In genomic region chr4:41990383-41991111, GRCh38 we compare ENCODE assay signal across 8 cellular contexts. TPM values are rescaled to one million over a fixed set of nuclear protein-coding genes. Genes with fewer than 3 reads are reported as not detected.
DNase-seq lines count a peak whose midpoint lies in the region; ATAC-seq, FAIRE-seq and TF ChIP-seq lines count a peak whose summit lies in the region.

SLC30A9 (plus strand) TSS chr4:41990530; CDS start chr4:41990652, 122 bp downstream.

- H3K27ac ChIP-seq in hepatocyte = peak within 1 kb of the TSS; percentile 95

- in situ Hi-C loops in astrocyte of the cerebellum (cut with HindIII; ENCODE audit: low sequenced_read_pairs) = no loop called here

- peak; percentile 99 for FAIRE-seq in GM18507 (lab: Jason Lieb, UNC)

- TF ChIP-seq CTCF in astrocyte of the cerebellum (IDR thresholded peaks at IDR 0.05; ENCODE audit: low read depth, low read length, missing control alignments) = peak; percentile 48
- TF ChIP-seq CTCF in hepatocyte (IDR thresholded peaks at IDR 0.05; ENCODE audit: poor library complexity) = no peak

- no peaks in the 10 kb centered on the region for H3K27me3 ChIP-seq in hepatocyte

- peaks cover 58% of the 10 kb centered on the region for H3K79me2 ChIP-seq in hepatocyte

- peak; percentile 96 for DNase-seq in GM18507 (ENCODE audit: extremely low spot score, insufficient read length, low read depth)
- peak; percentile 93 for DNase-seq in NCI-H2029 (lab: John Stamatoyannopoulos, UW)
- DNase-seq in T-helper 22 cell (ENCODE audit: low read depth) = peak; percentile 91
- peak; percentile 84 for DNase-seq in astrocyte of the cerebellum (ENCODE audit: low read depth)
- DNase-seq in hepatocyte (ENCODE audit: low spot score) = peak; percentile 97
- peak; percentile 91 for DNase-seq in renal cortical epithelial cell (ENCODE audit: low read depth)
- no peak for DNase-seq in cortex of kidney (lab: John Stamatoyannopoulos, UW)

- H4K20me1 ChIP-seq in hepatocyte (ENCODE audit: insufficient read depth, poor library complexity, severe bottlenecking) = peaks cover 11% of the 10 kb centered on the region

- peak within 1 kb of the TSS; percentile 88 for H3K4me3 ChIP-seq in astrocyte of the cerebellum (ENCODE audit: low read depth, low read length)
- peak within 1 kb of the TSS; percentile 84 for H3K4me3 ChIP-seq in hepatocyte

- WGBS in hepatocyte (ENCODE audit: low lambda C conversion rate, missing lambda C conversion rate) = 1% methylated on average over 58 of the region's 63 CpGs

- H3K9me2 ChIP-seq in hepatocyte (replicated peaks; ENCODE audit: insufficient read depth) = no peaks in the 10 kb centered on the region

- ATAC-seq in HG02981 (IDR thresholded peaks at IDR 0.05; ENCODE audit: unreplicated experiment) = peak; percentile 99

- no peaks in the 10 kb centered on the region for H3K9me3 ChIP-seq in hepatocyte (ENCODE audit: low read depth)

- peaks cover 14% of the 10 kb centered on the region for H3K4me1 ChIP-seq in hepatocyte (ENCODE audit: insufficient read depth)

- peak within 1 kb of the TSS; percentile 88 for H3K4me2 ChIP-seq in hepatocyte

- no peaks in the 10 kb centered on the region for H3K36me3 ChIP-seq in hepatocyte (replicated peaks; ENCODE audit: insufficient read depth, low read depth)

- H2AFZ ChIP-seq in hepatocyte = peak within 1 kb of the TSS; percentile 94

RNA-seq across cellular contexts. Expression of gene SLC30A9, which starts in this region (rescaled TPM):
- total RNA-seq in hepatocyte (50.9 and 58.6 TPM in 2 replicates), renal cortical epithelial cell (116 and 124 TPM in 2 replicates)
- 35.5 and 41.3 TPM in 2 replicates for polyA plus RNA-seq in hepatocyte
